1 cellular context compared by ENCODE assay signal in genomic region chr2:237884681-237885080, GRCh38.
TF ChIP-seq lines count a peak whose summit lies in the region.

No MANE protein-coding gene starts in this region.

TF ChIP-seq in SK-N-SH, 30 proteins besides CTCF, POLR2A, EP300 and RAD21 (continued from another document):
- no peak for TF ChIP-seq USF2 (IDR thresholded peaks at IDR 0.05; ENCODE audit: borderline replicate concordance, low read depth, low read length)
- TF ChIP-seq FOSL2 (IDR thresholded peaks at IDR 0.05; ENCODE audit: borderline replicate concordance, low read depth) = no peak
- no peak for TF ChIP-seq SMC3 (IDR thresholded peaks at IDR 0.05; ENCODE audit: low read depth, low read length)
- TF ChIP-seq NFIC (IDR thresholded peaks at IDR 0.05; ENCODE audit: borderline replicate concordance) = no peak
- TF ChIP-seq MEF2A (IDR thresholded peaks at IDR 0.05; ENCODE audit: borderline replicate concordance, low read depth) = no peak
- TF ChIP-seq TCF12 (IDR thresholded peaks at IDR 0.05) = no peak
- TF ChIP-seq ZBTB33 (IDR thresholded peaks at IDR 0.05; ENCODE audit: borderline replicate concordance, low read depth) = no peak
- TF ChIP-seq POLR2AphosphoS5 (IDR thresholded peaks at IDR 0.05; ENCODE audit: low read depth, low read length) = no peak
- TF ChIP-seq USF1 (IDR thresholded peaks at IDR 0.05; ENCODE audit: borderline replicate concordance, low read depth) = no peak
- no peak for TF ChIP-seq GABPA (IDR thresholded peaks at IDR 0.05; ENCODE audit: low read depth)
